Comparison of ENCODE assay signal across 8 cellular contexts in the genomic region with DNA sequence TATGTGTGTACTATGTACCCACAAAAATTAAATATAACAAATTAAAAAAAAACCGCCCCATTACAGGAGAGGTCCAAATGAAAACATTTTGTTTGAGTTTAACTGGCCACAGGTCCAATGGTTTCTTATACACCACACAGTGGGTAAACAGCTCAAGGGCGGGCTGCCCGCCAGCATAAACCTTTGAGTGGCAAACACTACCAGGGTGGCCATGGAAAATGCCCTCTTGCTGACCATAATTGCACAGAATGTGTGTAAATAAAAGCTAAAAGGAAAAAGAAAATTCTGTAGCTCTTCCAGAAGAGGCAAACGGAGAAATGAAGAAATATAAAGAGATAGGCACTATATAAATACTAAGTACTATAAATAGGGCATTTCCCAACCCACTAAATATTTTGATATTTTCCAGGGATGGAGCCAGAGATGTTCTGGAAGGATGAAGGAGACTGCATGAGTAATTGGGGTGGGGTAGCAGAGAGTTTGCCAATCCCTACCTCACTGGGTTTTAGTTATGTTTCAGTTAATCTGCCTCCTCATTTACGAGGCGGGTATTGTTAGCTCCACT. TPM values are rescaled to one million over a fixed set of nuclear protein-coding genes. Genes with fewer than 3 reads are reported as not detected.
A peak's percentile ranks its signal among the peaks of the same experiment; 100 is the strongest.
DNase-seq lines count a peak whose midpoint lies in the region; ATAC-seq and TF ChIP-seq lines count a peak whose summit lies in the region.

No MANE protein-coding gene starts in this region.

- no peak overlapping the region for H2BK120ac ChIP-seq in mesendoderm (ENCODE audit: low read depth, low read length)

- peak overlapping the region; percentile 97 for H3K4me3 Mint-ChIP-seq in central memory CD8-positive, alpha-beta T cell

- H3K36me3 ChIP-seq in BLaER1, result peaks cover 22% of the 10 kb centered on the region
- no peaks in the 10 kb centered on the region for H3K36me3 ChIP-seq in mesendoderm (ENCODE audit: control insufficient read depth, insufficient read depth, low read length)

- H3K27ac ChIP-seq in BLaER1, result peak overlapping the region; percentile 96; the same call in 1 of the 2 replicates
- no peak overlapping the region for H3K27ac ChIP-seq in mesendoderm (ENCODE audit: low read depth, low read length)

- H3K27ac Mint-ChIP-seq in central memory CD8-positive, alpha-beta T cell (ENCODE audit: low read depth), result peak overlapping the region; percentile 94

- peaks cover 32% of the 10 kb centered on the region for H3K4me1 ChIP-seq in BLaER1
- peaks cover 7% of the 10 kb centered on the region for H3K4me1 ChIP-seq in mesendoderm (ENCODE audit: control insufficient read depth, low read depth, low read length)

- DNase-seq in LoVo (ENCODE audit: low spot score), result peak; percentile 16
- DNase-seq in central memory CD8-positive, alpha-beta T cell (ENCODE audit: low spot score in 2 of 2), result no peak
- DNase-seq in mesendoderm, result no peak
- no peak for DNase-seq in HK-2 (ENCODE audit: unreplicated experiment)

- no peak overlapping the region for H2BK5ac ChIP-seq in mesendoderm (ENCODE audit: low read length)

- peaks cover 8% of the 10 kb centered on the region for H3K79me1 ChIP-seq in mesendoderm (ENCODE audit: low read length)

- WGBS in mesendoderm (ENCODE audit: extremely low coverage, insufficient coverage, low lambda C conversion rate), result no CpG with 5 or more reads among the region's 6 CpGs

- TF ChIP-seq POLR2A in GM18505 (IDR thresholded peaks at IDR 0.05; ENCODE audit: borderline replicate concordance, extremely low read depth, insufficient read depth, insufficient read length), result no peak

- H3K4me2 ChIP-seq in BLaER1 (peak overlapping the region; percentile 91), mesendoderm (ENCODE audit: low read length) (peak overlapping the region; percentile 96)

- peaks cover 44% of the 10 kb centered on the region for H3K4me1 Mint-ChIP-seq in central memory CD8-positive, alpha-beta T cell

- H3K79me2 ChIP-seq in mesendoderm (ENCODE audit: control insufficient read depth, insufficient read depth, low read length), result peaks cover 25% of the 10 kb centered on the region

- peak overlapping the region; percentile 95; the same call in 1 of the 2 replicates for H3K9ac ChIP-seq in BLaER1
- H3K9ac ChIP-seq in mesendoderm (ENCODE audit: low read length), result peak overlapping the region; percentile 86

- H3K36me3 Mint-ChIP-seq in central memory CD8-positive, alpha-beta T cell (ENCODE audit: insufficient read depth), result peaks cover 26% of the 10 kb centered on the region

- ATAC-seq in central memory CD8-positive, alpha-beta T cell (replicated peaks; ENCODE audit: extremely low read depth, poor library complexity, severe bottlenecking), result no peak
- ATAC-seq in GM19023 (IDR thresholded peaks at IDR 0.05; ENCODE audit: unreplicated experiment), result no peak
- no peak for ATAC-seq in GM18505 (IDR thresholded peaks at IDR 0.05; ENCODE audit: unreplicated experiment)
- no peak for ATAC-seq in HG03439 (IDR thresholded peaks at IDR 0.05; ENCODE audit: unreplicated experiment)

- H3K27me3 Mint-ChIP-seq in central memory CD8-positive, alpha-beta T cell, result peaks cover 6% of the 10 kb centered on the region

- H3K56ac ChIP-seq in mesendoderm (ENCODE audit: low read length), result peak overlapping the region; percentile 92

- H4K20me1 ChIP-seq in BLaER1, result peaks cover 30% of the 10 kb centered on the region

- no peak overlapping the region for H3K23ac ChIP-seq in mesendoderm (ENCODE audit: low read length)

- H2AK5ac ChIP-seq in mesendoderm (ENCODE audit: low read length), result no peak overlapping the region

- H4K8ac ChIP-seq in mesendoderm (ENCODE audit: low read depth, low read length), result no peak overlapping the region

- H3K4me3 ChIP-seq in BLaER1 (peak overlapping the region; percentile 86), mesendoderm (ENCODE audit: low read length) (no peak overlapping the region)

- H4K5ac ChIP-seq in mesendoderm (ENCODE audit: low read length), result no peak overlapping the region

- no peaks in the 10 kb centered on the region for H3K9me3 ChIP-seq in BLaER1

- H3K18ac ChIP-seq in mesendoderm (ENCODE audit: low read length), result no peak overlapping the region

- no peak overlapping the region for H2BK15ac ChIP-seq in mesendoderm (replicated peaks; ENCODE audit: low read depth)

- no peak overlapping the region for H3K4ac ChIP-seq in mesendoderm (ENCODE audit: low read depth, low read length)

- no peaks in the 10 kb centered on the region for H3K9me3 Mint-ChIP-seq in central memory CD8-positive, alpha-beta T cell

- no peaks in the 10 kb centered on the region for H3K27me3 ChIP-seq in BLaER1
- no peaks in the 10 kb centered on the region for H3K27me3 ChIP-seq in mesendoderm (ENCODE audit: insufficient read depth, low read length, poor library complexity)

RNA-seq across cellular contexts. Expression of a gene that starts 1.1 kb away (rescaled TPM):
- polyA plus RNA-seq in mesendoderm (2013, experiment 1 of 2), result 30.0 TPM
- polyA plus RNA-seq in mesendoderm (2013, experiment 2 of 2), result 30.1 TPM

RNA-seq across cellular contexts. Expression of a gene that starts 44.0 kb away (rescaled TPM):
- not detected for polyA plus RNA-seq in mesendoderm (2013, experiment 1 of 2)
- not detected for polyA plus RNA-seq in mesendoderm (2013, experiment 2 of 2)
